Comparison of ENCODE assay signal across 19 cellular contexts in the genomic region with DNA sequence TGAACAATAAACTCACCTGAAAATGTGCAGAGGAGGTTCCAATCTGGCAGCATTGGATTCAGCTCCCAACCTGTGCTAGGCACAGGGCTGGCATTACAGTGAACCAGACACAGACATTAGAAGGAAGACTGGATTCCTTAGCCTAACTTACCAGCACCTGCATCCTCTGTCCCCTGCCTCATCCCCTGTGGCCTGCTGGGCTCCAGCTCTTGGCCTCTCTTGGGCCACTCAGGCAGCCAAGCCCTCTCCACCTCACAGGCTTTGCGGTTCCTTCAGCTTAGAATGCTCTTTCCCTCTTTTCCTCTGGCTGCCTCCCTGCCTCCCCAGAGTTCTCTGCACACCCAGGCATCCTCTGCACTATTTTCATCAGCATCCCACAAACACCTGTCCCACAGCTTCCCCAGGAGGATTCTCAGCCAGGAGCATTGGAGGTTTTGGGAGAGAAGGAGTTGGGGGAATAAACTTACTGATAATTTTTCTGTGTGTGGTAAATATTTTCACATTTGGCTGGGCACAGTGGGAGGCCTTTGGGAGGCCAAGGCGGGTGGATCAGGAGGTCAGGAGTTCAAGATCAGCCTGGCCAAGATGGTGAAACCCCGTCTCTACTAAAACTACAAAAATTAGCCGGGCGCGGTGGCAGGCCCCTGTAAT.
DNase-seq lines count a peak whose midpoint lies in the region; ATAC-seq and TF ChIP-seq lines count a peak whose summit lies in the region.
"Had no signal": no experiment of that assay in that cellular context is flagged by ENCODE, and none has a peak within 500 bp of the region (broad histone marks: within the 10 kb centered on the region; RNA-seq: fewer than 3 reads in every experiment).

No MANE protein-coding gene starts in this region.

- no peak overlapping the region for H2BK12ac ChIP-seq in H9 (ENCODE audit: insufficient read length, low read depth, low read length)

- H3K9me3 ChIP-seq in Panc1 (ENCODE audit: control insufficient read depth, insufficient read depth, low read depth, low read length) (no peaks in the 10 kb centered on the region), upper lobe of right lung (no peaks in the 10 kb centered on the region), H9 (ENCODE audit: control insufficient read depth, low read depth, low read length) (no peaks in the 10 kb centered on the region)
- H3K9me3 ChIP-seq: BE2C, HAP-1 had no signal

- no peak overlapping the region for H3K56ac ChIP-seq in H9 (ENCODE audit: insufficient read length, low read depth, low read length)

- no peak overlapping the region; a peak in 1 of 7 replicates for H3K27ac Mint-ChIP-seq in H9
- H3K27ac Mint-ChIP-seq: CD8-positive, alpha-beta memory T cell had no signal

- H3K4me3 ChIP-seq in Panc1 (ENCODE audit: low read depth in 2 of 2, low read length in 2 of 2) = no peak overlapping the region
- no peak overlapping the region for H3K4me3 ChIP-seq in upper lobe of right lung
- H3K4me3 ChIP-seq: GM12878, HAP-1 had no signal

- no peaks in the 10 kb centered on the region for H3K79me2 ChIP-seq in H9 (ENCODE audit: insufficient read depth, low read length)

- H3K9ac ChIP-seq in H9 (ENCODE audit: extremely low read depth, insufficient read length, low read length) = no peak overlapping the region

- H3T11ph ChIP-seq in H9 (ENCODE audit: low read length) = no peak overlapping the region

- H4K20me1 ChIP-seq in H9 (ENCODE audit: control insufficient read depth, insufficient read depth, insufficient read length) = no peaks in the 10 kb centered on the region

- H3K36me3 ChIP-seq in Panc1 (ENCODE audit: control insufficient read depth, insufficient read depth, low read length) = no peaks in the 10 kb centered on the region
- no peaks in the 10 kb centered on the region for H3K36me3 ChIP-seq in upper lobe of right lung
- H3K36me3 ChIP-seq: BE2C, HAP-1 had no signal

- no peak overlapping the region for H3K18ac ChIP-seq in H9 (ENCODE audit: insufficient read length, low read depth, low read length)

- no peaks in the 10 kb centered on the region for H3K79me1 ChIP-seq in H9 (ENCODE audit: insufficient read depth, low read depth, low read length, poor library complexity, severe bottlenecking)

- no peak overlapping the region for H2BK20ac ChIP-seq in H9 (ENCODE audit: low read depth, low read length, poor library complexity, severe bottlenecking)

- no peak overlapping the region for H2BK5ac ChIP-seq in H9 (ENCODE audit: insufficient read length, low read length)

- no peaks in the 10 kb centered on the region for H3K4me1 Mint-ChIP-seq in H9
- H3K4me1 Mint-ChIP-seq: CD4-positive, CD25-positive, alpha-beta regulatory T cell; CD8-positive, alpha-beta memory T cell had no signal

- no peak overlapping the region for H3K4me3 Mint-ChIP-seq in H9
- H3K4me3 Mint-ChIP-seq: CD4-positive, CD25-positive, alpha-beta regulatory T cell; CD8-positive, alpha-beta memory T cell had no signal

- no peak overlapping the region for H2BK15ac ChIP-seq in H9 (ENCODE audit: low read depth, low read length)

- H3K4me2 ChIP-seq in H9 (ENCODE audit: insufficient read depth, insufficient read length, low read length) = no peak overlapping the region

- no peaks in the 10 kb centered on the region for H3K23me2 ChIP-seq in H9 (ENCODE audit: insufficient read length, low read depth, low read length, poor library complexity, severe bottlenecking)

- no peak overlapping the region for H4K8ac ChIP-seq in H9 (replicated peaks; ENCODE audit: insufficient read length, low read depth, low read length)

- H3K4me1 ChIP-seq in Panc1 (ENCODE audit: control insufficient read depth, insufficient read depth, low read length) (no peaks in the 10 kb centered on the region), upper lobe of right lung (peaks cover 11% of the 10 kb centered on the region), H9 (ENCODE audit: insufficient read depth, low read length) (no peaks in the 10 kb centered on the region)
- H3K4me1 ChIP-seq: BE2C, HAP-1 had no signal

- no peaks in the 10 kb centered on the region; a peak in 2 of 5 replicates for H3K9me3 Mint-ChIP-seq in H9
- H3K9me3 Mint-ChIP-seq: CD8-positive, alpha-beta memory T cell had no signal

- no peaks in the 10 kb centered on the region; a peak in 1 of 7 replicates for H3K36me3 Mint-ChIP-seq in H9 (ENCODE audit: insufficient read depth in 1 of 3, low read depth in 3 of 3)
- H3K36me3 Mint-ChIP-seq: CD4-positive, CD25-positive, alpha-beta regulatory T cell; CD8-positive, alpha-beta memory T cell had no signal

- in situ Hi-C loops in Panc1 (cut with HindIII; ENCODE audit: low pct_unique_long_range_greater_than_20kb, low sequenced_read_pairs) = no loop called here

- no peak overlapping the region for H4K5ac ChIP-seq in H9 (ENCODE audit: insufficient read length, low read depth, low read length)

- POLR2A ChIA-PET in Panc1 (lab: Charles Lee) = no interaction called here

- no peak for DNase-seq in Panc1 (ENCODE audit: low read depth, low spot score)
- DNase-seq in mesenteric fat pad (ENCODE audit: low spot score) = peak; percentile 62
- peak; percentile 29 for DNase-seq in upper lobe of right lung
- no peak for DNase-seq in H9
- DNase-seq: ACHN; BE2C; C1 segment of cervical spinal cord; CD4-positive, CD25-positive, alpha-beta regulatory T cell; CD8-positive, alpha-beta memory T cell; COR-L47; DMS 273 treated with DMSO at 0.1 percent for 48 hours; DMS53; DND-41; EL had no signal

- CTCF ChIA-PET in Panc1 (lab: Charles Lee) = no interaction called here

- H3K4ac ChIP-seq in H9 (ENCODE audit: low read depth, low read length) = no peak overlapping the region

- BruUV-seq in Panc1 (replicated peaks; lab: Mats Ljungman, UMichigan) = no TSS peak

- intact Hi-C loops in Panc1 (cut with micrococcal nuclease; ENCODE audit: unreplicated experiment) = no loop called here
- intact Hi-C loops in upper lobe of right lung (cut with DNase I) = no loop called here

- no peak overlapping the region for H2AK5ac ChIP-seq in H9 (ENCODE audit: insufficient read length, low read length)

- H4K91ac ChIP-seq in H9 (ENCODE audit: insufficient read length, low read depth, low read length) = no peak overlapping the region

- no CpG with 5 or more reads among the region's 6 CpGs for WGBS in H9 (ENCODE audit: extremely low coverage, insufficient read length, low lambda C conversion rate)

- H3K27ac ChIP-seq in Panc1 (ENCODE audit: low read length) = no peak overlapping the region
- peak overlapping the region; percentile 38; the same call in 1 of the 2 replicates for H3K27ac ChIP-seq in VCaP
- H3K27ac ChIP-seq in upper lobe of right lung = no peak overlapping the region
- no peak overlapping the region for H3K27ac ChIP-seq in H9 (ENCODE audit: insufficient read length, low read depth, low read length)
- H3K27ac ChIP-seq: HL-60 had no signal

- no peak overlapping the region for H2AFZ ChIP-seq in H9 (ENCODE audit: low read length)

- no peak overlapping the region for H3K23ac ChIP-seq in H9 (ENCODE audit: insufficient read length, low read depth, low read length)

- ATAC-seq in Panc1 = 0 out of 2 replicates have a peak, but pooled peaks have one; percentile 20
- ATAC-seq in upper lobe of right lung = no peak
- ATAC-seq in HG02840 (IDR thresholded peaks at IDR 0.05; ENCODE audit: low FRiP score, unreplicated experiment) = no peak
- ATAC-seq: GM12878 had no signal

- no peak for TF ChIP-seq CTCF in Panc1 (IDR thresholded peaks at IDR 0.05)
- no peak for TF ChIP-seq CTCF in VCaP (conservative IDR thresholded peaks at IDR 0.05)
- TF ChIP-seq CTCF in upper lobe of right lung (IDR thresholded peaks at IDR 0.05) = no peak
- no peak for TF ChIP-seq CTCF in H9 (conservative IDR thresholded peaks at IDR 0.05)

- no peaks in the 10 kb centered on the region for H3K27me3 ChIP-seq in Panc1 (ENCODE audit: control insufficient read depth, insufficient read depth, low read length)
- no peaks in the 10 kb centered on the region for H3K27me3 ChIP-seq in upper lobe of right lung
- H3K27me3 ChIP-seq in H9 (ENCODE audit: insufficient read depth, low read length) = no peaks in the 10 kb centered on the region; the same call in 1 of the 2 replicates
- H3K27me3 ChIP-seq: BE2C had no signal

- peaks cover 100% of the 10 kb centered on the region for H3K27me3 Mint-ChIP-seq in H9 (ENCODE audit: low read depth)
- H3K27me3 Mint-ChIP-seq: CD4-positive, CD25-positive, alpha-beta regulatory T cell had no signal

- H3K14ac ChIP-seq in H9 (ENCODE audit: insufficient read depth, low read length) = no peak overlapping the region

- no peak overlapping the region for H2BK120ac ChIP-seq in H9 (ENCODE audit: low read depth, low read length, poor library complexity, severe bottlenecking)

Comparison
In these comparisons a context has a peak if more than half of its experiments do, and no peak if none do; other contexts are left out.
1. DNase-seq: peak in mesenteric fat pad (single experiment) and upper lobe of right lung (single experiment); none in Panc1 (single experiment) and H9 (single experiment).